In the genomic region with DNA sequence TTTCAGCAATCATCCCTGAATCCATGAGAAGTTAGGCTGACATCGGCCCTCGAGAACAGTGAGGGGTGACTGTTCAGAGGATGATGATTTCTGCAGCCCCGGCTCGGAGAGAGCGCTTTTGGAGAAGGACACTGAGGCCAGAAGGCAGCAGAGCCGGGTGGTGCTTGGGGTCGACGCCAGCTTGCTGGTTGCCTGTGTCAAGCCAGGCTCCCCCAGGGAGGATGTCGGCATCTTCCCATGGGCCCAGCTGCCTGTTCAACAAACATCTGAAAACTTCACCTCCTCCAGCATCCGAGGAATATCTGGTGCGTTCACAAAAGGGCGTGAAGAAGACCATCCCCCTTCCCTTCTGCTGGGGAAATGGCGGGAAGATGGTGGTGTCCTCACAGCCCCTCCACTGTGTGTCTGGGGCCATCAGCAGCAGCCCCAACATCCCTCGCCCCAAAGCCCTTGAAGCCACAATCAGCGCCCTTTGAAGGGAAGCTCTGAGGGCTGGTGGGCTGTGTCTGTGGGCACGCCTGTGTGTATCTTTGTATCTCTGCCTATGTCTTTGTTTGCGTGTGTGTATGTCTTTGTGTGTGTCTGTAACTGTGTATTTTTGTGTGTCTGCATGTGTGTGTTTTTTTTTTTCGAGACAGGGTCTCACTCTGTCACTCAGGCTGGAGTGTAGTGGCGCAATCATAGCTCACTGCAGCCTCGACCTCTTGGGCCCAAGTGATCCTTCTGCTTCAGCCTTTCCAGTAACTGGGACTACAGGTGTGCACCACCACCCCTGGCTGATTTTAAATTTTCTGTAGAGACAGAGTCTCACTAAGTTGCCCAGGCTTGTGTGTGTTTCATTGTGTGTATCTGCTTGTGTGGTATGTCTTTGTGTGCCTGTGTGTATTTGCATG, we compare ENCODE assay signal across 1 cellular context.
TF ChIP-seq lines count a peak whose summit lies in the region.

No MANE protein-coding gene starts in this region.

TF ChIP-seq in GM23338, 12 proteins besides CTCF, POLR2A, EP300 and RAD21:
- TF ChIP-seq, protein P1, sequence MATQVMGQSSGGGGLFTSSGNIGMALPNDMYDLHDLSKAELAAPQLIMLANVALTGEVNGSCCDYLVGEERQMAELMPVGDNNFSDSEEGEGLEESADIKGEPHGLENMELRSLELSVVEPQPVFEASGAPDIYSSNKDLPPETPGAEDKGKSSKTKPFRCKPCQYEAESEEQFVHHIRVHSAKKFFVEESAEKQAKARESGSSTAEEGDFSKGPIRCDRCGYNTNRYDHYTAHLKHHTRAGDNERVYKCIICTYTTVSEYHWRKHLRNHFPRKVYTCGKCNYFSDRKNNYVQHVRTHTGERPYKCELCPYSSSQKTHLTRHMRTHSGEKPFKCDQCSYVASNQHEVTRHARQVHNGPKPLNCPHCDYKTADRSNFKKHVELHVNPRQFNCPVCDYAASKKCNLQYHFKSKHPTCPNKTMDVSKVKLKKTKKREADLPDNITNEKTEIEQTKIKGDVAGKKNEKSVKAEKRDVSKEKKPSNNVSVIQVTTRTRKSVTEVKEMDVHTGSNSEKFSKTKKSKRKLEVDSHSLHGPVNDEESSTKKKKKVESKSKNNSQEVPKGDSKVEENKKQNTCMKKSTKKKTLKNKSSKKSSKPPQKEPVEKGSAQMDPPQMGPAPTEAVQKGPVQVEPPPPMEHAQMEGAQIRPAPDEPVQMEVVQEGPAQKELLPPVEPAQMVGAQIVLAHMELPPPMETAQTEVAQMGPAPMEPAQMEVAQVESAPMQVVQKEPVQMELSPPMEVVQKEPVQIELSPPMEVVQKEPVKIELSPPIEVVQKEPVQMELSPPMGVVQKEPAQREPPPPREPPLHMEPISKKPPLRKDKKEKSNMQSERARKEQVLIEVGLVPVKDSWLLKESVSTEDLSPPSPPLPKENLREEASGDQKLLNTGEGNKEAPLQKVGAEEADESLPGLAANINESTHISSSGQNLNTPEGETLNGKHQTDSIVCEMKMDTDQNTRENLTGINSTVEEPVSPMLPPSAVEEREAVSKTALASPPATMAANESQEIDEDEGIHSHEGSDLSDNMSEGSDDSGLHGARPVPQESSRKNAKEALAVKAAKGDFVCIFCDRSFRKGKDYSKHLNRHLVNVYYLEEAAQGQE (IDR thresholded peaks at IDR 0.05; ENCODE audit: unreplicated experiment) = no peak
- TF ChIP-seq ZNF114 (CRISPR knock-in tag; IDR thresholded peaks at IDR 0.05) (no peak), JUNB (IDR thresholded peaks at IDR 0.05; ENCODE audit: unreplicated experiment) (no peak)
- TF ChIP-seq, protein P2, sequence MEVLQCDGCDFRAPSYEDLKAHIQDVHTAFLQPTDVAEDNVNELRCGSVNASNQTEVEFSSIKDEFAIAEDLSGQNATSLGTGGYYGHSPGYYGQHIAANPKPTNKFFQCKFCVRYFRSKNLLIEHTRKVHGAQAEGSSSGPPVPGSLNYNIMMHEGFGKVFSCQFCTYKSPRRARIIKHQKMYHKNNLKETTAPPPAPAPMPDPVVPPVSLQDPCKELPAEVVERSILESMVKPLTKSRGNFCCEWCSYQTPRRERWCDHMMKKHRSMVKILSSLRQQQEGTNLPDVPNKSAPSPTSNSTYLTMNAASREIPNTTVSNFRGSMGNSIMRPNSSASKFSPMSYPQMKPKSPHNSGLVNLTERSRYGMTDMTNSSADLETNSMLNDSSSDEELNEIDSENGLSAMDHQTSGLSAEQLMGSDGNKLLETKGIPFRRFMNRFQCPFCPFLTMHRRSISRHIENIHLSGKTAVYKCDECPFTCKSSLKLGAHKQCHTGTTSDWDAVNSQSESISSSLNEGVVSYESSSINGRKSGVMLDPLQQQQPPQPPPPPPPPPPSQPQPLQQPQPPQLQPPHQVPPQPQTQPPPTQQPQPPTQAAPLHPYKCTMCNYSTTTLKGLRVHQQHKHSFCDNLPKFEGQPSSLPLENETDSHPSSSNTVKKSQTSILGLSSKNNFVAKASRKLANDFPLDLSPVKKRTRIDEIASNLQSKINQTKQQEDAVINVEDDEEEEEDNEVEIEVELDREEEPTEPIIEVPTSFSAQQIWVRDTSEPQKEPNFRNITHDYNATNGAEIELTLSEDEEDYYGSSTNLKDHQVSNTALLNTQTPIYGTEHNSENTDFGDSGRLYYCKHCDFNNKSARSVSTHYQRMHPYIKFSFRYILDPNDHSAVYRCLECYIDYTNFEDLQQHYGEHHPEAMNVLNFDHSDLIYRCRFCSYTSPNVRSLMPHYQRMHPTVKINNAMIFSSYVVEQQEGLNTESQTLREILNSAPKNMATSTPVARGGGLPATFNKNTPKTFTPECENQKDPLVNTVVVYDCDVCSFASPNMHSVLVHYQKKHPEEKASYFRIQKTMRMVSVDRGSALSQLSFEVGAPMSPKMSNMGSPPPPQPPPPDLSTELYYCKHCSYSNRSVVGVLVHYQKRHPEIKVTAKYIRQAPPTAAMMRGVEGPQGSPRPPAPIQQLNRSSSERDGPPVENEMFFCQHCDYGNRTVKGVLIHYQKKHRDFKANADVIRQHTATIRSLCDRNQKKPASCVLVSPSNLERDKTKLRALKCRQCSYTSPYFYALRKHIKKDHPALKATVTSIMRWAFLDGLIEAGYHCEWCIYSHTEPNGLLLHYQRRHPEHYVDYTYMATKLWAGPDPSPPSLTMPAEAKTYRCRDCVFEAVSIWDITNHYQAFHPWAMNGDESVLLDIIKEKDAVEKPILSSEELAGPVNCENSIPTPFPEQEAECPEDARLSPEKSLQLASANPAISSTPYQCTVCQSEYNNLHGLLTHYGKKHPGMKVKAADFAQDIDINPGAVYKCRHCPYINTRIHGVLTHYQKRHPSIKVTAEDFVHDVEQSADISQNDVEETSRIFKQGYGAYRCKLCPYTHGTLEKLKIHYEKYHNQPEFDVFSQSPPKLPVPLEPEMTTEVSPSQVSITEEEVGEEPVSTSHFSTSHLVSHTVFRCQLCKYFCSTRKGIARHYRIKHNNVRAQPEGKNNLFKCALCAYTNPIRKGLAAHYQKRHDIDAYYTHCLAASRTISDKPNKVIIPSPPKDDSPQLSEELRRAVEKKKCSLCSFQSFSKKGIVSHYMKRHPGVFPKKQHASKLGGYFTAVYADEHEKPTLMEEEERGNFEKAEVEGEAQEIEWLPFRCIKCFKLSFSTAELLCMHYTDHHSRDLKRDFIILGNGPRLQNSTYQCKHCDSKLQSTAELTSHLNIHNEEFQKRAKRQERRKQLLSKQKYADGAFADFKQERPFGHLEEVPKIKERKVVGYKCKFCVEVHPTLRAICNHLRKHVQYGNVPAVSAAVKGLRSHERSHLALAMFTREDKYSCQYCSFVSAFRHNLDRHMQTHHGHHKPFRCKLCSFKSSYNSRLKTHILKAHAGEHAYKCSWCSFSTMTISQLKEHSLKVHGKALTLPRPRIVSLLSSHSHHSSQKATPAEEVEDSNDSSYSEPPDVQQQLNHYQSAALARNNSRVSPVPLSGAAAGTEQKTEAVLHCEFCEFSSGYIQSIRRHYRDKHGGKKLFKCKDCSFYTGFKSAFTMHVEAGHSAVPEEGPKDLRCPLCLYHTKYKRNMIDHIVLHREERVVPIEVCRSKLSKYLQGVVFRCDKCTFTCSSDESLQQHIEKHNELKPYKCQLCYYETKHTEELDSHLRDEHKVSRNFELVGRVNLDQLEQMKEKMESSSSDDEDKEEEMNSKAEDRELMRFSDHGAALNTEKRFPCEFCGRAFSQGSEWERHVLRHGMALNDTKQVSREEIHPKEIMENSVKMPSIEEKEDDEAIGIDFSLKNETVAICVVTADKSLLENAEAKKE (CRISPR knock-in tag; IDR thresholded peaks at IDR 0.05) = no peak
